ENCODE assay signal across 17 cellular contexts in the genomic region with DNA sequence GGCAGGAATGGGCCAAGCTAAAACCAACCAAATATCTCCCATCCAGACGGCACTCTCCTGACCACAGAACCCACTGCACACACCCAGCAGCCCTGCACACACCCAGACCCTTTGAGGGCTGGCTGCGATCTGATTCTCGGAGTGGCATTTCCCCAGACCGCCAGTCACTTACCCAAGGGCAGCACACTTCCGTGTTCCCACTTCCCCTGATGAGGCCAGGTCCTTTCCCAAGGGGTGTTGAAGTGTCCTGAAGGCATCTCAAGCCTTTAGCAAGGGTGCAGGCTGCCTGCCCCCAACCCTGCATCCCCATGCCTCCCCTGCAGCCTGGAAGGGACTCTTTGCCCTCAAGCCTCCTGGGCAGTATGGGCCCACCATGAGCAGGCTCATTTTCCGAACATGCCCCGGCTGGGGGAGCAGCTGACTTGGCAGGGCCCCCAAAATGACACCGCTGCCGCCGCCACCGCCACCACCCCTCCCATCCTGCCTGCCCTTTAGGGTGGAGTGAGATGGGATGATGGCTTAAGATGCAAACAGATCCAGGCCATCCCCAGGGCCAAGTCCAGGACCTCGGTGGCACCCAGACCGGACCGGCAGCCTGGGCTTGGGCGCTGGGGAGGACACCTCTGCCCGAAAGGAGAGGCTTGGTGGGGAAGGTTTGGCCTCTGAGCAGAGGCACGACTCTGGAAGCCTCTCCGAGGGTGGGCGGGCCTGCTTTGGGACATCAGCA.
DNase-seq lines count a peak whose midpoint lies in the region; ATAC-seq, FAIRE-seq and TF ChIP-seq lines count a peak whose summit lies in the region.
"Had no signal": no experiment of that assay in that cellular context is flagged by ENCODE, and none has a peak within 500 bp of the region (broad histone marks: within the 10 kb centered on the region; RNA-seq: fewer than 3 reads in every experiment).

No MANE protein-coding gene starts in this region.

- TF ChIP-seq POLR2A in IMR-90 (IDR thresholded peaks at IDR 0.05; ENCODE audit: low read depth, low read length) = no peak

- H4K5ac ChIP-seq in IMR-90 (ENCODE audit: low read depth, low read length) = no peak overlapping the region

- H2AK5ac ChIP-seq in IMR-90 (ENCODE audit: low read depth, low read length) = no peak overlapping the region

- H3K4me3 ChIP-seq in IMR-90 (ENCODE audit: insufficient read depth, low read depth, low read length) = no peak overlapping the region
- no peak overlapping the region for H3K4me3 ChIP-seq in kidney (ENCODE audit: low read length in 2 of 2)
- no peak overlapping the region for H3K4me3 ChIP-seq in upper lobe of right lung
- H3K4me3 ChIP-seq: prostate gland, tibial nerve had no signal

- no peak overlapping the region for H2BK15ac ChIP-seq in IMR-90 (ENCODE audit: low read depth, low read length)

- H2AFZ ChIP-seq in IMR-90 (replicated peaks; ENCODE audit: low read length, poor library complexity) = no peak overlapping the region

- DNase-seq in IMR-90 (no peak), UCSD-AML1 (lab: John Stamatoyannopoulos, UW; ENCODE audit: unreplicated experiment) (peak; percentile 50), kidney (peak; percentile 64), upper lobe of right lung (no peak), NCI-H2081 (lab: John Stamatoyannopoulos, UW) (no peak), caudate nucleus (lab: John Stamatoyannopoulos, UW) (no peak)
- no peak for DNase-seq in stimulated activated CD4-positive, alpha-beta T cell treated with anti-CD3 and anti-CD28 coated beads, Interleukin-2, amount 100 ng/mL, for 24 hours
- DNase-seq: activated CD4-positive, alpha-beta T cell treated with anti-CD3 and anti-CD28 coated beads, Interleukin-2, amount 50 U/mL, for 4 hours; amniotic stem cell; COR-L47; DND-41; foreskin keratinocyte; NCI-H1417 treated with DMSO at 0.1 percent for 48 hours; stimulated activated naive CD8-positive, alpha-beta T cell treated with anti-CD3 and anti-CD28 coated beads, Interleukin-15, Interleukin-2, amounts not matched to agents 100 U/mL and 50 U/mL, for 24 hours; SW 1271 had no signal

- H3K9me3 ChIP-seq in IMR-90 (ENCODE audit: control insufficient read depth, insufficient read depth, low read length) (no peaks in the 10 kb centered on the region), kidney (ENCODE audit: control insufficient read depth in 1 of 2, low read length in 2 of 2) (no peaks in the 10 kb centered on the region), upper lobe of right lung (no peaks in the 10 kb centered on the region)
- H3K9me3 ChIP-seq: prostate gland, tibial nerve had no signal

- POLR2A ChIA-PET in IMR-90 (lab: Charles Lee; ENCODE audit: unreplicated experiment) = no interaction called here

- no peak overlapping the region for H2BK5ac ChIP-seq in IMR-90 (ENCODE audit: low read depth, low read length, poor library complexity, severe bottlenecking)

- intact Hi-C loops in IMR-90 (cut with micrococcal nuclease) (no loop called here), kidney (cut with DNase I) (no loop called here), upper lobe of right lung (cut with DNase I) (no loop called here)

- no peak overlapping the region for H2BK20ac ChIP-seq in IMR-90 (ENCODE audit: low read depth, low read length)

- no peak overlapping the region for H3K4me2 ChIP-seq in IMR-90 (ENCODE audit: low read depth, low read length)

- FAIRE-seq in kidney (lab: Jason Lieb, UNC) = no peak

- no peaks in the 10 kb centered on the region for H3K9me1 ChIP-seq in IMR-90 (ENCODE audit: insufficient read depth, low read length)

- no peak overlapping the region for H3K14ac ChIP-seq in IMR-90 (replicated peaks; ENCODE audit: low read depth, low read length)

- no peaks in the 10 kb centered on the region for H3K4me1 ChIP-seq in IMR-90 (ENCODE audit: control insufficient read depth, insufficient read depth, low read length)
- H3K4me1 ChIP-seq in kidney (ENCODE audit: control insufficient read depth in 1 of 2, insufficient read depth in 1 of 2, low read depth in 1 of 2, low read length in 2 of 2) = no peaks in the 10 kb centered on the region
- no peaks in the 10 kb centered on the region for H3K4me1 ChIP-seq in upper lobe of right lung
- H3K4me1 ChIP-seq: foreskin keratinocyte, prostate gland, tibial nerve had no signal

- H3K18ac ChIP-seq in IMR-90 (ENCODE audit: low read depth, low read length) = no peak overlapping the region

- no peaks in the 10 kb centered on the region for H3K79me1 ChIP-seq in IMR-90 (ENCODE audit: low read depth in 1 of 2, low read length in 2 of 2)

- TF ChIP-seq CTCF in IMR-90 (conservative IDR thresholded peaks at IDR 0.05; ENCODE audit: low read depth, low read length) (no peak), kidney (IDR thresholded peaks at IDR 0.05; ENCODE audit: borderline replicate concordance, extremely low read depth, insufficient read depth) (no peak), upper lobe of right lung (IDR thresholded peaks at IDR 0.05) (no peak)

- no TSS peak for BruUV-seq in IMR-90 (replicated peaks; lab: Mats Ljungman, UMichigan)

- no peak overlapping the region for H3K23ac ChIP-seq in IMR-90 (ENCODE audit: low read depth, low read length)

- H2BK120ac ChIP-seq in IMR-90 (ENCODE audit: low read depth, low read length) = no peak overlapping the region

- WGBS in IMR-90 (ENCODE audit: extremely low coverage in 2 of 2, insufficient read length in 1 of 2), 2 experiments = 80% methylated on average over 5 of the region's 19 CpGs; no CpG with 5 or more reads in 1 of the 2 experiments

- CTCF ChIA-PET in IMR-90 (lab: Yijun Ruan, JAX) = no interaction called here

- H4K91ac ChIP-seq in IMR-90 (ENCODE audit: insufficient read depth, low read depth, low read length) = no peak overlapping the region

- no peak overlapping the region for H4K8ac ChIP-seq in IMR-90 (ENCODE audit: low read depth in 2 of 2, low read length in 2 of 2)

- dilution Hi-C loops in IMR-90 (cut with HindIII; ENCODE audit: low sequenced_read_pairs, unreplicated experiment) = no loop called here

- in situ Hi-C loops in IMR-90 (cut with MboI; ENCODE audit: low sequenced_read_pairs) = no loop called here

- H2AK9ac ChIP-seq in IMR-90 (replicated peaks; ENCODE audit: low read depth, low read length, poor library complexity) = peak overlapping the region; percentile 28

- no peak overlapping the region for H3K4ac ChIP-seq in IMR-90 (ENCODE audit: low read depth, low read length)

- H3K56ac ChIP-seq in IMR-90 (ENCODE audit: extremely low read depth, insufficient read depth, low read length) = no peak overlapping the region

- no peak overlapping the region for H3K27ac ChIP-seq in IMR-90 (ENCODE audit: insufficient read depth, low read length)
- H3K27ac ChIP-seq in kidney (ENCODE audit: low read depth in 2 of 2, low read length in 2 of 2) = no peak overlapping the region
- no peak overlapping the region for H3K27ac ChIP-seq in upper lobe of right lung
- H3K27ac ChIP-seq in caudate nucleus (ENCODE audit: low read depth, low read length) = no peak overlapping the region
- H3K27ac ChIP-seq: foreskin keratinocyte, prostate gland, tibial nerve had no signal

- H3K9ac ChIP-seq in IMR-90 (ENCODE audit: low read depth, low read length) (no peak overlapping the region), kidney (ENCODE audit: low read length in 2 of 2) (no peak overlapping the region)

- no peaks in the 10 kb centered on the region for H3K36me3 ChIP-seq in IMR-90 (ENCODE audit: control insufficient read depth, insufficient read depth, low read length)
- no peaks in the 10 kb centered on the region for H3K36me3 ChIP-seq in kidney (ENCODE audit: control insufficient read depth in 1 of 2, insufficient read depth in 2 of 2, low read length in 2 of 2)
- no peaks in the 10 kb centered on the region for H3K36me3 ChIP-seq in upper lobe of right lung
- H3K36me3 ChIP-seq: prostate gland, tibial nerve had no signal

- H3K27me3 ChIP-seq in IMR-90 (ENCODE audit: control insufficient read depth, insufficient read depth, low read length) (peaks cover 65% of the 10 kb centered on the region), upper lobe of right lung (peaks cover 5% of the 10 kb centered on the region)
- H3K27me3 ChIP-seq: foreskin keratinocyte had no signal

- H4K20me1 ChIP-seq in IMR-90 (ENCODE audit: insufficient read depth, low read length) = no peaks in the 10 kb centered on the region

- TF ChIP-seq RAD21 in IMR-90 (IDR thresholded peaks at IDR 0.05; ENCODE audit: low read length) = no peak

- ATAC-seq in IMR-90 (ENCODE audit: low read depth) = no peak
- peak; percentile 57 for ATAC-seq in upper lobe of right lung
- ATAC-seq: foreskin keratinocyte; stimulated activated naive CD8-positive, alpha-beta T cell treated with anti-CD3 and anti-CD28 coated beads, Interleukin-15, Interleukin-2, amounts not matched to agents 100 U/mL and 50 U/mL, for 24 hours had no signal

TF ChIP-seq in IMR-90, 13 proteins besides CTCF, POLR2A, EP300 and RAD21:
- TF ChIP-seq FOS (IDR thresholded peaks at IDR 0.05; ENCODE audit: low read depth, low read length) (no peak), MXI1 (IDR thresholded peaks at IDR 0.05; ENCODE audit: borderline replicate concordance, low read depth, low read length) (no peak), CHD1 (IDR thresholded peaks at IDR 0.05; ENCODE audit: low read depth, low read length) (no peak), SMC3 (IDR thresholded peaks at IDR 0.05; ENCODE audit: low read depth, low read length) (no peak), MAZ (IDR thresholded peaks at IDR 0.05; ENCODE audit: borderline replicate concordance, low read depth, low read length) (no peak), CEBPB (IDR thresholded peaks at IDR 0.05; ENCODE audit: low read depth, low read length) (no peak), NFE2L2 (IDR thresholded peaks at IDR 0.05; ENCODE audit: low read depth, low read length) (no peak), RCOR1 (IDR thresholded peaks at IDR 0.05; ENCODE audit: insufficient replicate concordance, low read length) (no peak)
- TF ChIP-seq, protein P1, sequence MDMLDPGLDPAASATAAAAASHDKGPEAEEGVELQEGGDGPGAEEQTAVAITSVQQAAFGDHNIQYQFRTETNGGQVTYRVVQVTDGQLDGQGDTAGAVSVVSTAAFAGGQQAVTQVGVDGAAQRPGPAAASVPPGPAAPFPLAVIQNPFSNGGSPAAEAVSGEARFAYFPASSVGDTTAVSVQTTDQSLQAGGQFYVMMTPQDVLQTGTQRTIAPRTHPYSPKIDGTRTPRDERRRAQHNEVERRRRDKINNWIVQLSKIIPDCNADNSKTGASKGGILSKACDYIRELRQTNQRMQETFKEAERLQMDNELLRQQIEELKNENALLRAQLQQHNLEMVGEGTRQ (IDR thresholded peaks at IDR 0.05; ENCODE audit: low read depth, low read length) = no peak

Comparison
In these comparisons a context has a peak if more than half of its experiments do, and no peak if none do; other contexts are left out.
1. DNase-seq: peak in UCSD-AML1 (single experiment) and kidney (single experiment); none in IMR-90 (single experiment), upper lobe of right lung (single experiment), NCI-H2081 (0 of 2), caudate nucleus (0 of 61) and stimulated activated CD4-positive, alpha-beta T cell treated with anti-CD3 and anti-CD28 coated beads, Interleukin-2, amount 100 ng/mL, for 24 hours (0 of 2).